Comparison of ENCODE assay signal across 9 cellular contexts in the genomic region with DNA sequence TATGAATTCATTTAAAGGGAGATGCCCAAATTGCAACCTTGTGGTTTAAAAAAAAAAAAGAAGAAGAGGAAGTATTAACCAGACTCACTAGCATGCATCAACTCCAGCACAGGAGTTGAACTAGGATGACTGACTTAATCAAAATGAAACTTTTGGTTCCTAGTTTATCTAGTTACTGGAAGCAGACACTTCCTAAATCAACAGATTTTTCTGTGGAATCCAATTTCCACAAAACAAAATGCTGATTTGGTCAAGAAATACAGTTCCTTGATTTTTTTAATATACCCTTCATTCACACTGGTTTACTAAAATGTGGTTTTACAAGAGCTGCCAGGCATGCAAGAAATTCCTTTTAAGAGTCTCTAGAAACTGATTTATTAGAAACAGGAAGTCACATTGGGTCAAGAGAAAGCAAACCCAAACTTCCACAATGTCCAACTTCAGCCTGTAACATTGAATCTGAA. TPM values are rescaled to one million over a fixed set of nuclear protein-coding genes. Genes with fewer than 3 reads are reported as not detected.
A peak's percentile ranks its signal among the peaks of the same experiment; 100 is the strongest.
DNase-seq lines count a peak whose midpoint lies in the region; ATAC-seq lines count a peak whose summit lies in the region.
"Had no signal": no experiment of that assay in that cellular context is flagged by ENCODE, and none has a peak within 500 bp of the region (broad histone marks: within the 10 kb centered on the region; RNA-seq: fewer than 3 reads in every experiment).

No MANE protein-coding gene starts in this region.

- H3K23ac ChIP-seq in mesenchymal stem cell (ENCODE audit: low read length in 2 of 2), result no peak overlapping the region

- H3K27ac Mint-ChIP-seq in T-helper 17 cell, result no peak overlapping the region
- no peak overlapping the region for H3K27ac Mint-ChIP-seq in activated CD8-positive, alpha-beta memory T cell treated with anti-CD3 and anti-CD28 coated beads, Interleukin-2, amount 10 ng/mL, durations not matched to agents 7 days and 5 days

- H3K36me3 ChIP-seq in mesenchymal stem cell (ENCODE audit: control insufficient read depth in 1 of 2, insufficient read depth in 2 of 2, low read depth in 1 of 2, low read length in 2 of 2), result no peaks in the 10 kb centered on the region

- no peak overlapping the region for H3K4me3 Mint-ChIP-seq in T-helper 17 cell
- no peak overlapping the region for H3K4me3 Mint-ChIP-seq in activated CD8-positive, alpha-beta memory T cell treated with anti-CD3 and anti-CD28 coated beads, Interleukin-2, amount 10 ng/mL, durations not matched to agents 7 days and 5 days

- no peak overlapping the region for H2BK5ac ChIP-seq in mesenchymal stem cell (ENCODE audit: low read depth, low read length, poor library complexity, severe bottlenecking)

- H3K9me3 Mint-ChIP-seq in activated CD8-positive, alpha-beta memory T cell treated with anti-CD3 and anti-CD28 coated beads, Interleukin-2, amount 10 ng/mL, durations not matched to agents 7 days and 5 days (ENCODE audit: low read depth), result no peaks in the 10 kb centered on the region

- no peaks in the 10 kb centered on the region for H3K27me3 Mint-ChIP-seq in T-helper 17 cell
- no peaks in the 10 kb centered on the region for H3K27me3 Mint-ChIP-seq in activated CD8-positive, alpha-beta memory T cell treated with anti-CD3 and anti-CD28 coated beads, Interleukin-2, amount 10 ng/mL, durations not matched to agents 7 days and 5 days

- H2BK120ac ChIP-seq in mesenchymal stem cell (ENCODE audit: low read depth, low read length), result no peak overlapping the region

- H3K4me2 ChIP-seq in mesenchymal stem cell (ENCODE audit: low read length, poor library complexity, severe bottlenecking), result no peak overlapping the region

- H3K36me3 Mint-ChIP-seq in T-helper 17 cell (ENCODE audit: low read depth), result peaks cover 6% of the 10 kb centered on the region
- peaks cover 24% of the 10 kb centered on the region for H3K36me3 Mint-ChIP-seq in activated CD8-positive, alpha-beta memory T cell treated with anti-CD3 and anti-CD28 coated beads, Interleukin-2, amount 10 ng/mL, durations not matched to agents 7 days and 5 days

- H3K18ac ChIP-seq in mesenchymal stem cell (ENCODE audit: low read depth in 1 of 2, low read length in 2 of 2), result no peak overlapping the region

- ATAC-seq in GM18498 (IDR thresholded peaks at IDR 0.05; ENCODE audit: unreplicated experiment), result peak; percentile 52
- peak; percentile 72 for ATAC-seq in HG02840 (IDR thresholded peaks at IDR 0.05; ENCODE audit: low FRiP score, unreplicated experiment)
- peak; percentile 46 for ATAC-seq in T-helper 17 cell
- ATAC-seq in activated CD8-positive, alpha-beta memory T cell treated with anti-CD3 and anti-CD28 coated beads, Interleukin-2, amount 10 ng/mL, durations not matched to agents 7 days and 5 days, result no peak
- no peak for ATAC-seq in stimulated activated naive CD8-positive, alpha-beta T cell treated with anti-CD3 and anti-CD28 coated beads, Interleukin-15, Interleukin-2, amounts not matched to agents 100 U/mL and 50 U/mL, for 24 hours

- no peak overlapping the region for H3K4ac ChIP-seq in mesenchymal stem cell (ENCODE audit: low read depth in 1 of 2, low read length in 2 of 2)

- no peak overlapping the region for H4K91ac ChIP-seq in mesenchymal stem cell (ENCODE audit: low read length)

- no peak overlapping the region for H3K9ac ChIP-seq in mesenchymal stem cell (ENCODE audit: low read length)

- no peak overlapping the region for H2AFZ ChIP-seq in mesenchymal stem cell (ENCODE audit: low read depth, low read length)

- H3K79me1 ChIP-seq in mesenchymal stem cell (replicated peaks; ENCODE audit: low read length, poor library complexity, severe bottlenecking), result peaks cover 9% of the 10 kb centered on the region

- H3K27me3 ChIP-seq in mesenchymal stem cell (ENCODE audit: control insufficient read depth in 1 of 2, insufficient read depth in 1 of 2, low read length in 2 of 2), result no peaks in the 10 kb centered on the region

- H4K8ac ChIP-seq in mesenchymal stem cell (ENCODE audit: low read length), result no peak overlapping the region

- peaks cover 3% of the 10 kb centered on the region for H3K4me1 ChIP-seq in mesenchymal stem cell (ENCODE audit: control insufficient read depth, insufficient read depth, low read depth, low read length)

- CTCF ChIA-PET in activated CD8-positive, alpha-beta memory T cell treated with anti-CD3 and anti-CD28 coated beads, Interleukin-2, amount 10 ng/mL, durations not matched to agents 7 days and 5 days (lab: Charles Lee), result no interaction called here

- no peak for DNase-seq in T-helper 17 cell
- peak; percentile 62 for DNase-seq in mesenchymal stem cell
- DNase-seq in hepatic stellate cell (ENCODE audit: low spot score), result no peak
- no peak for DNase-seq in NCI-H2196 (lab: John Stamatoyannopoulos, UW; ENCODE audit: unreplicated experiment)
- no peak for DNase-seq in activated CD8-positive, alpha-beta memory T cell treated with anti-CD3 and anti-CD28 coated beads, Interleukin-2, amount 10 ng/mL, durations not matched to agents 7 days and 5 days
- no peak for DNase-seq in stimulated activated naive CD8-positive, alpha-beta T cell treated with anti-CD3 and anti-CD28 coated beads, Interleukin-15, Interleukin-2, amounts not matched to agents 100 U/mL and 50 U/mL, for 24 hours
- DNase-seq: NCI-H187 had no signal

- no peak overlapping the region for H3K14ac ChIP-seq in mesenchymal stem cell (ENCODE audit: low read length in 2 of 2)

- no peak overlapping the region for H3K4me3 ChIP-seq in mesenchymal stem cell (ENCODE audit: insufficient read depth in 1 of 2, low read depth in 1 of 2, low read length in 2 of 2)

- no peak overlapping the region for H2AK5ac ChIP-seq in mesenchymal stem cell (ENCODE audit: low read length, severe bottlenecking)

- no peak overlapping the region for H2BK12ac ChIP-seq in mesenchymal stem cell (ENCODE audit: low read length in 2 of 2)

- H3K4me1 Mint-ChIP-seq in T-helper 17 cell, result peaks cover 25% of the 10 kb centered on the region
- peaks cover 25% of the 10 kb centered on the region for H3K4me1 Mint-ChIP-seq in activated CD8-positive, alpha-beta memory T cell treated with anti-CD3 and anti-CD28 coated beads, Interleukin-2, amount 10 ng/mL, durations not matched to agents 7 days and 5 days

- H3K9me3 ChIP-seq in T-helper 17 cell (ENCODE audit: control insufficient read depth, low read length, poor library complexity, severe bottlenecking) (no peaks in the 10 kb centered on the region), mesenchymal stem cell (ENCODE audit: control insufficient read depth, low read length) (no peaks in the 10 kb centered on the region)

- no peak overlapping the region for H2BK15ac ChIP-seq in mesenchymal stem cell (ENCODE audit: low read depth, poor library complexity, severe bottlenecking)

- peak overlapping the region; percentile 72 for H3K27ac ChIP-seq in mesenchymal stem cell (ENCODE audit: low read length, poor library complexity, severe bottlenecking)

RNA-seq across cellular contexts. Expression of a gene that starts 41.6 kb away (rescaled TPM):
- total RNA-seq in T-helper 17 cell, result 10 to 100 TPM; 52.9 to 54.5 TPM
- 7.2 TPM for polyA plus RNA-seq in mesenchymal stem cell (2013, experiment 1 of 2)
- polyA plus RNA-seq in mesenchymal stem cell (2013, experiment 2 of 2), result 6.8 TPM
- 10 to 100 TPM; 31.1 to 37.7 TPM for total RNA-seq in activated CD8-positive, alpha-beta memory T cell treated with anti-CD3 and anti-CD28 coated beads, Interleukin-2, amount 10 ng/mL, durations not matched to agents 7 days and 5 days

Comparison
In these comparisons a context has a peak if more than half of its experiments do, and no peak if none do; other contexts are left out.
1. ATAC-seq: peak in GM18498 (single experiment), HG02840 (single experiment) and T-helper 17 cell (single experiment); none in activated CD8-positive, alpha-beta memory T cell treated with anti-CD3 and anti-CD28 coated beads, Interleukin-2, amount 10 ng/mL, durations not matched to agents 7 days and 5 days (single experiment) and stimulated activated naive CD8-positive, alpha-beta T cell treated with anti-CD3 and anti-CD28 coated beads, Interleukin-15, Interleukin-2, amounts not matched to agents 100 U/mL and 50 U/mL, for 24 hours (single experiment).